In the genomic region with DNA sequence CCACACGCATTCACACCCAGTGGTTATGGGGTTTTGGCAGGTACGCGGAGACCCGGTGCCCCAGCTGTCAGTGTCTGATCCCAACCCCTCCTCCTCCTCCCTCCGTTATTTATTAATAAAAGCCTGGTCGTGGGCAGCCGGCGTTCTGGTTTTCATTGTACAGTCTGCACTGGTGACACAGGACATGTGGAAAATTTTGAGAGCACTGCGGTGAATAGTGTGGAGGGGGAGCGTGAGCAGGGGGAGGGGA, we compare ENCODE assay signal across 8 cellular contexts. TPM values are rescaled to one million over a fixed set of nuclear protein-coding genes. Genes with fewer than 3 reads are reported as not detected.
A peak's percentile ranks its signal among the peaks of the same experiment; 100 is the strongest.
DNase-seq lines count a peak whose midpoint lies in the region; ATAC-seq and TF ChIP-seq lines count a peak whose summit lies in the region.

No MANE protein-coding gene starts in this region.

- no peak for DNase-seq in activated naive CD4-positive, alpha-beta T cell treated with anti-CD3 and anti-CD28 coated beads, Interleukin-2, amount 50 U/mL, for 72 hours (ENCODE audit: low spot score in 2 of 2)
- no peak for DNase-seq in left lobe of liver (ENCODE audit: low spot score)
- DNase-seq in type B pancreatic cell (ENCODE audit: extremely low spot score, unreplicated experiment) = no peak
- no peak for DNase-seq in CD1c-positive myeloid dendritic cell (ENCODE audit: extremely low spot score)
- DNase-seq in glomerular visceral epithelial cell (ENCODE audit: extremely low spot score) = no peak
- DNase-seq in A172 (ENCODE audit: low spot score) = no peak

- H3K9me3 Mint-ChIP-seq in activated naive CD4-positive, alpha-beta T cell treated with anti-CD3 and anti-CD28 coated beads, Interleukin-2, amount 50 U/mL, for 72 hours = no peaks in the 10 kb centered on the region
- no peaks in the 10 kb centered on the region for H3K9me3 Mint-ChIP-seq in type B pancreatic cell

- peak; percentile 63 for ATAC-seq in GM18909 (IDR thresholded peaks at IDR 0.05; ENCODE audit: poor library complexity, unreplicated experiment)
- ATAC-seq in HG03039 (IDR thresholded peaks at IDR 0.05; ENCODE audit: unreplicated experiment) = peak; percentile 33
- peak; percentile 56 to 57 for ATAC-seq in activated naive CD4-positive, alpha-beta T cell treated with anti-CD3 and anti-CD28 coated beads, Interleukin-2, amount 50 U/mL, for 72 hours
- ATAC-seq in left lobe of liver = peak; percentile 70

- H3K4me1 Mint-ChIP-seq in type B pancreatic cell (ENCODE audit: unreplicated experiment) = peaks cover 87% of the 10 kb centered on the region

- peak overlapping the region; percentile 80 for H3K4me3 Mint-ChIP-seq in type B pancreatic cell

- peak overlapping the region; percentile 89 for H3K27ac Mint-ChIP-seq in activated naive CD4-positive, alpha-beta T cell treated with anti-CD3 and anti-CD28 coated beads, Interleukin-2, amount 50 U/mL, for 72 hours
- peak overlapping the region; percentile 91 for H3K27ac Mint-ChIP-seq in type B pancreatic cell

- H3K27me3 Mint-ChIP-seq in type B pancreatic cell = no peaks in the 10 kb centered on the region

- H3K36me3 Mint-ChIP-seq in activated naive CD4-positive, alpha-beta T cell treated with anti-CD3 and anti-CD28 coated beads, Interleukin-2, amount 50 U/mL, for 72 hours = peaks cover 6 to 10% of the 10 kb centered on the region in 2 donors
- no peaks in the 10 kb centered on the region for H3K36me3 Mint-ChIP-seq in type B pancreatic cell

- TF ChIP-seq CTCF in type B pancreatic cell (conservative IDR thresholded peaks at IDR 0.05) = no peak

RNA-seq across cellular contexts. Expression of a gene that starts 11.5 kb away (rescaled TPM):
- total RNA-seq in activated naive CD4-positive, alpha-beta T cell treated with anti-CD3 and anti-CD28 coated beads, Interleukin-2, amount 50 U/mL, for 72 hours = 10 to 100 TPM; 26.6 to 85.4 TPM
- total RNA-seq in left lobe of liver = 18.1 TPM
- total RNA-seq in type B pancreatic cell (ENCODE audit: low replicate concordance) = 59.7 and 116 TPM in 2 replicates
- 20.8 and 24.7 TPM in 2 replicates for total RNA-seq in A172 (2014; rRNA removed; shearing (Covaris generic))

RNA-seq across cellular contexts. Expression of a gene that starts 58.1 kb away (rescaled TPM):
- 1 to 10 TPM; 5.4 to 9.6 TPM for total RNA-seq in activated naive CD4-positive, alpha-beta T cell treated with anti-CD3 and anti-CD28 coated beads, Interleukin-2, amount 50 U/mL, for 72 hours
- total RNA-seq in left lobe of liver (11.8 TPM), type B pancreatic cell (ENCODE audit: low replicate concordance) (27.2 and 34.0 TPM in 2 replicates)
- 9.9 and 13.5 TPM in 2 replicates for total RNA-seq in A172 (2014; rRNA removed; shearing (Covaris generic))
